In the genomic region with DNA sequence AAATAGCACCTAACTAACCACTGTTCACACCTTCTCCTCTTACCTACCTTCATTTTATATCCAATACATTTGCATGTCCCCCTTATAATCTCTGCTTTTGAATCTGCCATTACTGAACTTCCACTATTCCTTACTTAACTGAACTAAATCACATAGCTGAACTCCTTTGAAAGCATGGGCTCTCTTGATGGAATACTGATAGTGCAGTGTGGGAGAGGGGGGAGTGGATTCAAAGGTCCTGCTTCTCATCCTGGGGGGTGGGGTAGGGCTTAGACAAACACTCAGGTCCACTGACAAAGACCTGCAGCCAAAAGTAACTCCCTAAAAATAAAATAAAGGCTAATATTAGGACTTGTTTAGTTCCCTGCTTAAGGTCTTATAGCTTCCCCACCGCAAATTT, we compare ENCODE assay signal across 8 cellular contexts.
"Had no signal": no experiment of that assay in that cellular context is flagged by ENCODE, and none has a peak within 500 bp of the region (broad histone marks: within the 10 kb centered on the region; RNA-seq: fewer than 3 reads in every experiment).

No MANE protein-coding gene starts in this region.

- ATAC-seq: GM12878 had no signal

- H3K4me3 ChIP-seq: GM12878 had no signal

- DNase-seq: GDM1, GF-D8 had no signal

- FAIRE-seq: G401.6, GM12878, GM12891, GM12892, GM18507, GM19239 had no signal
